8 cellular contexts compared by ENCODE assay signal in the genomic region with DNA sequence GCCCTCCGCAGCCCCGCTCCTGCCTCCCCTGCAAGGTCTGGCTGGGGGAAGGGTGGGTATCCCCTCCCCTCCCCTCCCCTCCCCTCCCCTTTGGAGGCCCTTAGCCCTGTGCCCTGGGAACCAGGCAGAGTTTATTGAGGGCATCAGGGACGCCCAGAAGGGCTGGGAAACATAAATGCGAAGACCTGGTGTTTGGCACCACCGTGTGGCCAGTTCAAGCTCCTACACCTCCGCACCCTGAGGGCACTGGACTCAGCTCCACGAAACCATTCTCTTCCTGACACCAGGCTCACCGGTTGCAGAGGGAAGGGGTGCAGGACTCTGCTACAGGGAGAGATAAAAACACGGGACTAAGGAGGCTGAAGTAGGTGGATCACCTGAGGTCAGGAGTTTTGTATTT. TPM values are rescaled to one million over a fixed set of nuclear protein-coding genes. Genes with fewer than 3 reads are reported as not detected.
DNase-seq lines count a peak whose midpoint lies in the region; ATAC-seq, FAIRE-seq and TF ChIP-seq lines count a peak whose summit lies in the region.

No MANE protein-coding gene starts in this region.

- peaks cover 59% of the 10 kb centered on the region for H3K27me3 Mint-ChIP-seq in activated T-helper 1 cell treated with anti-CD3 and anti-CD28 coated beads, Interleukin-12 subunit alpha, Interleukin-12 subunit beta, Interleukin-2, Interleukin-4 antibody, amounts not matched to agents 30 ng/mL and 10 ng/mL and 1 ng/mL, durations not matched to agents 14 hours and 24 hours and 36 hours (ENCODE audit: insufficient read depth)
- peaks cover 32% of the 10 kb centered on the region for H3K27me3 Mint-ChIP-seq in osteocyte (ENCODE audit: unreplicated experiment)

- no peak overlapping the region for H3K27ac Mint-ChIP-seq in activated T-helper 1 cell treated with anti-CD3 and anti-CD28 coated beads, Interleukin-12 subunit alpha, Interleukin-12 subunit beta, Interleukin-2, Interleukin-4 antibody, amounts not matched to agents 30 ng/mL and 10 ng/mL and 1 ng/mL, durations not matched to agents 14 hours and 24 hours and 36 hours
- H3K27ac Mint-ChIP-seq in osteocyte (ENCODE audit: unreplicated experiment), result no peak overlapping the region

- H3K9me3 ChIP-seq in upper lobe of right lung, result no peaks in the 10 kb centered on the region

- FAIRE-seq in RCC 7860 (lab: Jason Lieb, UNC), result no peak

- TF ChIP-seq CTCF in fibroblast of villous mesenchyme (IDR thresholded peaks at IDR 0.05; ENCODE audit: insufficient read depth, low read depth, low read length), result peak; percentile 86
- TF ChIP-seq CTCF in osteocyte (IDR thresholded peaks at IDR 0.05), result peak; percentile 81
- TF ChIP-seq CTCF in upper lobe of right lung (IDR thresholded peaks at IDR 0.05), result peak; percentile 86

- no peaks in the 10 kb centered on the region for H3K4me1 Mint-ChIP-seq in activated T-helper 1 cell treated with anti-CD3 and anti-CD28 coated beads, Interleukin-12 subunit alpha, Interleukin-12 subunit beta, Interleukin-2, Interleukin-4 antibody, amounts not matched to agents 30 ng/mL and 10 ng/mL and 1 ng/mL, durations not matched to agents 14 hours and 24 hours and 36 hours (ENCODE audit: low read depth)
- H3K4me1 Mint-ChIP-seq in osteocyte (ENCODE audit: unreplicated experiment), result no peaks in the 10 kb centered on the region

- no peaks in the 10 kb centered on the region for H3K36me3 Mint-ChIP-seq in activated T-helper 1 cell treated with anti-CD3 and anti-CD28 coated beads, Interleukin-12 subunit alpha, Interleukin-12 subunit beta, Interleukin-2, Interleukin-4 antibody, amounts not matched to agents 30 ng/mL and 10 ng/mL and 1 ng/mL, durations not matched to agents 14 hours and 24 hours and 36 hours (ENCODE audit: low read depth)
- H3K36me3 Mint-ChIP-seq in osteocyte (ENCODE audit: unreplicated experiment), result no peaks in the 10 kb centered on the region

- no peaks in the 10 kb centered on the region for H3K36me3 ChIP-seq in upper lobe of right lung

- peak; percentile 96 for ATAC-seq in upper lobe of right lung
- no peak for ATAC-seq in HG02870 (IDR thresholded peaks at IDR 0.05; ENCODE audit: unreplicated experiment)

- intact Hi-C loops in activated T-helper 1 cell treated with anti-CD3 and anti-CD28 coated beads, Interleukin-12 subunit alpha, Interleukin-12 subunit beta, Interleukin-2, Interleukin-4 antibody, amounts not matched to agents 30 ng/mL and 10 ng/mL and 1 ng/mL, durations not matched to agents 14 hours and 24 hours and 36 hours (cut with micrococcal nuclease), result loop anchor here (1.0 to 5.0 kb wide), 5 partner anchors 9 to 1189 kb away; no protein-coding TSS in a partner anchor
- intact Hi-C loops in upper lobe of right lung (cut with DNase I), result no loop called here

- no peaks in the 10 kb centered on the region for H3K4me1 ChIP-seq in upper lobe of right lung

- H3K27me3 ChIP-seq in upper lobe of right lung, result peaks cover 25% of the 10 kb centered on the region

- H3K4me3 ChIP-seq in fibroblast of villous mesenchyme (ENCODE audit: low read depth, low read length) (no peak overlapping the region), upper lobe of right lung (no peak overlapping the region)

- peaks cover 10% of the 10 kb centered on the region for H3K9me3 Mint-ChIP-seq in activated T-helper 1 cell treated with anti-CD3 and anti-CD28 coated beads, Interleukin-12 subunit alpha, Interleukin-12 subunit beta, Interleukin-2, Interleukin-4 antibody, amounts not matched to agents 30 ng/mL and 10 ng/mL and 1 ng/mL, durations not matched to agents 14 hours and 24 hours and 36 hours
- peaks cover 3% of the 10 kb centered on the region for H3K9me3 Mint-ChIP-seq in osteocyte (ENCODE audit: unreplicated experiment)

- peak; percentile 75 for DNase-seq in D341Med (ENCODE audit: low spot score)
- DNase-seq in HS-5 (ENCODE audit: low read depth), result peak; percentile 20
- DNase-seq in RCC 7860 (ENCODE audit: low spot score), result peak; percentile 39
- peak; percentile 44 for DNase-seq in activated T-helper 1 cell treated with anti-CD3 and anti-CD28 coated beads, Interleukin-12 subunit alpha, Interleukin-12 subunit beta, Interleukin-2, Interleukin-4 antibody, amounts not matched to agents 30 ng/mL and 10 ng/mL and 1 ng/mL, durations not matched to agents 14 hours and 24 hours and 36 hours (ENCODE audit: low spot score)
- DNase-seq in fibroblast of villous mesenchyme (ENCODE audit: low read depth), result peak; percentile 64
- DNase-seq in osteocyte (ENCODE audit: extremely low spot score, unreplicated experiment), result no peak
- peak; percentile 75 for DNase-seq in upper lobe of right lung

- no peak overlapping the region for H3K27ac ChIP-seq in upper lobe of right lung

- H3K4me3 Mint-ChIP-seq in activated T-helper 1 cell treated with anti-CD3 and anti-CD28 coated beads, Interleukin-12 subunit alpha, Interleukin-12 subunit beta, Interleukin-2, Interleukin-4 antibody, amounts not matched to agents 30 ng/mL and 10 ng/mL and 1 ng/mL, durations not matched to agents 14 hours and 24 hours and 36 hours, result no peak overlapping the region
- no peak overlapping the region for H3K4me3 Mint-ChIP-seq in osteocyte (ENCODE audit: unreplicated experiment)

RNA-seq across cellular contexts. Expression of a gene that starts 1.0 kb away (rescaled TPM):
- not detected in 2 replicates for total RNA-seq in activated T-helper 1 cell treated with anti-CD3 and anti-CD28 coated beads, Interleukin-12 subunit alpha, Interleukin-12 subunit beta, Interleukin-2, Interleukin-4 antibody, amounts not matched to agents 30 ng/mL and 10 ng/mL and 1 ng/mL, durations not matched to agents 14 hours and 24 hours and 36 hours
- total RNA-seq in fibroblast of villous mesenchyme, result not detected in 2 replicates
- total RNA-seq in osteocyte, result not detected in 2 replicates
- not detected for total RNA-seq in upper lobe of right lung

RNA-seq across cellular contexts. Expression of a gene that starts 8.3 kb away (rescaled TPM):
- total RNA-seq in activated T-helper 1 cell treated with anti-CD3 and anti-CD28 coated beads, Interleukin-12 subunit alpha, Interleukin-12 subunit beta, Interleukin-2, Interleukin-4 antibody, amounts not matched to agents 30 ng/mL and 10 ng/mL and 1 ng/mL, durations not matched to agents 14 hours and 24 hours and 36 hours, result 6.8 and 8.0 TPM in 2 replicates
- total RNA-seq in fibroblast of villous mesenchyme, result 18.1 and 18.4 TPM in 2 replicates
- 8.0 and 8.9 TPM in 2 replicates for total RNA-seq in osteocyte
- total RNA-seq in upper lobe of right lung, result 0.26 TPM
